In the genomic region with DNA sequence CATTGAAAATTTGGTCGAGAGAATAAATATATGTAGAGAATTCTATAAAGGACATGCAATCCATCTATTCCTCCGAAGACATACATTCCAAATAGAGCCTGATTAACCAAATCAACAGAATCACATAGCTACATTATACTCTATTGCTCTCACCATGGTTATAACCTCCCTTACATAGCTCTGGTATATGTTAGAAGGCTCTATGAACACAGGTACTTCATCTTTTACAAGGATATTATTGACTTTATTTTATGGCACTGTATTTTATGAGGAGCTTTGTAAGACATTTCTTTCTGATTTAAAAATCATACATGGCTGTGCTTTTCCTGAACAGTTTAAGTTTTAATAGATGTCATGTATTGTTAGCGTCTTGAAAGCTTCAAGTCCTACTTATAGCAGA, we compare ENCODE assay signal across 24 cellular contexts. TPM values are rescaled to one million over a fixed set of nuclear protein-coding genes. Genes with fewer than 3 reads are reported as not detected.
"Had no signal": no experiment of that assay in that cellular context is flagged by ENCODE, and none has a peak within 500 bp of the region (broad histone marks: within the 10 kb centered on the region; RNA-seq: fewer than 3 reads in every experiment).

No MANE protein-coding gene starts in this region.

- H3K36me3 ChIP-seq: colonic mucosa, esophagus muscularis mucosa, esophagus squamous epithelium, gastrocnemius medialis, gastroesophageal sphincter had no signal

- H3K4me1 ChIP-seq: foreskin keratinocyte, gastrocnemius medialis had no signal

- DNase-seq: colonic mucosa; cortex of kidney; dermis blood vessel endothelial cell; dorsolateral prefrontal cortex; effector CD4-positive, alpha-beta T cell; effector CD8-positive, alpha-beta T cell; effector memory CD4-positive, alpha-beta T cell; effector memory CD8-positive, alpha-beta T cell; endodermal cell; erythroblast; esophagus squamous epithelium; foreskin fibroblast; foreskin keratinocyte; foreskin melanocyte; gastrocnemius medialis; glutamatergic neuron; head of caudate nucleus had no signal

- H3K27me3 ChIP-seq: colonic mucosa had no signal

- H3K27ac ChIP-seq: colonic mucosa, coronary artery, dorsolateral prefrontal cortex, epithelial cell of prostate, esophagus muscularis mucosa, esophagus squamous epithelium, foreskin keratinocyte, gastrocnemius medialis, gastroesophageal sphincter had no signal

- H3K4me3 ChIP-seq: colonic mucosa, coronary artery, dorsolateral prefrontal cortex, esophagus muscularis mucosa, esophagus squamous epithelium, gastrocnemius medialis, gastroesophageal sphincter had no signal

- ATAC-seq: effector memory CD8-positive, alpha-beta T cell; esophagus mucosa; foreskin keratinocyte; gastrocnemius medialis; gastroesophageal sphincter had no signal

- H3K9me3 ChIP-seq: colonic mucosa, esophagus muscularis mucosa, esophagus squamous epithelium, gastrocnemius medialis, gastroesophageal sphincter had no signal

RNA-seq across cellular contexts. Expression of gene IGSF10, which starts 4.8 kb away (rescaled TPM):
- total RNA-seq: dermis microvascular lymphatic vessel endothelial cell, endothelial cell of umbilical vein, foreskin keratinocyte had no signal
- polyA plus RNA-seq: foreskin keratinocyte had no signal
